In genomic region chr2:241279828-241280227, GRCh38 we compare ENCODE assay signal across 19 cellular contexts. TPM values are rescaled to one million over a fixed set of nuclear protein-coding genes. Genes with fewer than 3 reads are reported as not detected.
DNase-seq lines count a peak whose midpoint lies in the region; ATAC-seq and TF ChIP-seq lines count a peak whose summit lies in the region.
"Had no signal": no experiment of that assay in that cellular context is flagged by ENCODE, and none has a peak within 500 bp of the region (broad histone marks: within the 10 kb centered on the region; RNA-seq: fewer than 3 reads in every experiment).

No MANE protein-coding gene starts in this region.

- H3K27ac Mint-ChIP-seq in chondrocyte (ENCODE audit: unreplicated experiment) (peak overlapping the region; percentile 81), neural progenitor cell (peak overlapping the region; percentile 72)
- H3K27ac Mint-ChIP-seq in CD4-positive, alpha-beta T cell, result no peak overlapping the region
- H3K27ac Mint-ChIP-seq: activated CD8-positive, alpha-beta T cell treated with anti-CD3 and anti-CD28 coated beads, Interleukin-2, amount 10 ng/mL, durations not matched to agents 7 days and 5 days; activated naive CD4-positive, alpha-beta T cell treated with anti-CD3 and anti-CD28 coated beads, Interleukin-2, amount 50 U/mL, for 24 hours; activated T-cell treated with anti-CD3 and anti-CD28 coated beads, Interleukin-2, amount 50 U/mL, for 72 hours had no signal

- H3K4me1 ChIP-seq in HEK293 (ENCODE audit: control insufficient read depth, insufficient read depth, low read length) (no peaks in the 10 kb centered on the region), neural progenitor cell (no peaks in the 10 kb centered on the region), mesenchymal stem cell (ENCODE audit: control insufficient read depth, insufficient read depth, low read depth, low read length) (peaks cover 2% of the 10 kb centered on the region)
- H3K4me1 ChIP-seq: ascending aorta had no signal

- H2AFZ ChIP-seq in neural progenitor cell (replicated peaks) (no peak overlapping the region), mesenchymal stem cell (ENCODE audit: low read depth, low read length) (no peak overlapping the region)

- H3K4me3 Mint-ChIP-seq in chondrocyte (ENCODE audit: unreplicated experiment) (no peak overlapping the region), neural progenitor cell (no peak overlapping the region)
- H3K4me3 Mint-ChIP-seq in CD4-positive, alpha-beta T cell, result no peak overlapping the region
- H3K4me3 Mint-ChIP-seq: activated CD8-positive, alpha-beta T cell treated with anti-CD3 and anti-CD28 coated beads, Interleukin-2, amount 10 ng/mL, durations not matched to agents 7 days and 5 days; activated naive CD4-positive, alpha-beta T cell treated with anti-CD3 and anti-CD28 coated beads, Interleukin-2, amount 50 U/mL, for 24 hours; activated T-cell treated with anti-CD3 and anti-CD28 coated beads, Interleukin-2, amount 50 U/mL, for 72 hours; nephron had no signal

- no peak overlapping the region for H2BK120ac ChIP-seq in mesenchymal stem cell (ENCODE audit: low read depth, low read length)

- no peaks in the 10 kb centered on the region for H3K27me3 Mint-ChIP-seq in chondrocyte (ENCODE audit: low read depth)
- H3K27me3 Mint-ChIP-seq in neural progenitor cell (ENCODE audit: insufficient read depth, low read depth), result peaks cover 2% of the 10 kb centered on the region
- no peaks in the 10 kb centered on the region for H3K27me3 Mint-ChIP-seq in CD4-positive, alpha-beta T cell
- H3K27me3 Mint-ChIP-seq: activated naive CD4-positive, alpha-beta T cell treated with anti-CD3 and anti-CD28 coated beads, Interleukin-2, amount 50 U/mL, for 24 hours had no signal

- peak overlapping the region in 1 of 2 experiments; percentile 3 for H3K4ac ChIP-seq in mesenchymal stem cell (ENCODE audit: low read depth in 1 of 2, low read length in 2 of 2)

- no peak overlapping the region for H2BK12ac ChIP-seq in mesenchymal stem cell (ENCODE audit: low read length in 2 of 2)

- TF ChIP-seq CTCF in HEK293 (tag by site-specific recombination; IDR thresholded peaks at IDR 0.05) (no peak), chondrocyte (IDR thresholded peaks at IDR 0.05) (no peak), neural progenitor cell (IDR thresholded peaks at IDR 0.05) (no peak)
- no peak for TF ChIP-seq CTCF in CD4-positive, alpha-beta T cell (IDR thresholded peaks at IDR 0.05)

- no peak overlapping the region for H3K23ac ChIP-seq in mesenchymal stem cell (ENCODE audit: low read length in 2 of 2)

- no peak overlapping the region for H2BK15ac ChIP-seq in mesenchymal stem cell (ENCODE audit: low read depth, poor library complexity, severe bottlenecking)

- no peaks in the 10 kb centered on the region for H3K27me3 ChIP-seq in neural progenitor cell
- H3K27me3 ChIP-seq in mesenchymal stem cell (ENCODE audit: control insufficient read depth in 1 of 2, insufficient read depth in 1 of 2, low read length in 2 of 2), result no peaks in the 10 kb centered on the region
- no peaks in the 10 kb centered on the region for H3K27me3 ChIP-seq in CD4-positive, alpha-beta T cell (ENCODE audit: control insufficient read depth, insufficient read depth, low read length)
- H3K27me3 ChIP-seq: ascending aorta, heart right ventricle had no signal

- peaks cover 18% of the 10 kb centered on the region for H3K4me1 Mint-ChIP-seq in chondrocyte (ENCODE audit: low read depth)
- peaks cover 7% of the 10 kb centered on the region for H3K4me1 Mint-ChIP-seq in neural progenitor cell
- H3K4me1 Mint-ChIP-seq in CD4-positive, alpha-beta T cell (ENCODE audit: low read depth), result peaks cover 42% of the 10 kb centered on the region
- H3K4me1 Mint-ChIP-seq: nephron had no signal

- H4K91ac ChIP-seq in mesenchymal stem cell (ENCODE audit: low read length), result no peak overlapping the region

- no peaks in the 10 kb centered on the region for H3K9me3 ChIP-seq in HEK293 (ENCODE audit: control insufficient read depth, insufficient read depth, low read depth, low read length)
- no peaks in the 10 kb centered on the region for H3K9me3 ChIP-seq in neural progenitor cell (ENCODE audit: low read depth)
- H3K9me3 ChIP-seq in mesenchymal stem cell (ENCODE audit: control insufficient read depth, low read length), result no peaks in the 10 kb centered on the region
- no peaks in the 10 kb centered on the region for H3K9me3 ChIP-seq in CD4-positive, alpha-beta T cell (ENCODE audit: control insufficient read depth, low read length)
- H3K9me3 ChIP-seq: ascending aorta had no signal

- H3K79me1 ChIP-seq in mesenchymal stem cell (replicated peaks; ENCODE audit: low read length, poor library complexity, severe bottlenecking), result peaks cover 7% of the 10 kb centered on the region

- ATAC-seq in CD4-positive, alpha-beta T cell (ENCODE audit: poor library complexity), result no peak
- ATAC-seq in HG02981 (IDR thresholded peaks at IDR 0.05; ENCODE audit: unreplicated experiment), result no peak
- ATAC-seq: activated CD8-positive, alpha-beta T cell treated with anti-CD3 and anti-CD28 coated beads, Interleukin-2, amount 10 ng/mL, durations not matched to agents 7 days and 5 days; activated T-cell treated with anti-CD3 and anti-CD28 coated beads, Interleukin-2, amount 50 U/mL, for 72 hours had no signal

- H3K18ac ChIP-seq in mesenchymal stem cell (ENCODE audit: low read depth in 1 of 2, low read length in 2 of 2), result no peak overlapping the region

- H3K79me2 ChIP-seq in neural progenitor cell (ENCODE audit: low read depth), result peaks cover 99% of the 10 kb centered on the region

- H3K27ac ChIP-seq in HEK293 (ENCODE audit: extremely low read depth, low read depth, low read length) (peak overlapping the region; percentile 38), neural progenitor cell (no peak overlapping the region), mesenchymal stem cell (ENCODE audit: low read length, poor library complexity, severe bottlenecking) (no peak overlapping the region)
- H3K27ac ChIP-seq in CD4-positive, alpha-beta T cell (ENCODE audit: low read depth, low read length), result no peak overlapping the region
- H3K27ac ChIP-seq: ascending aorta, C4-2B, heart right ventricle had no signal

- peaks cover 4% of the 10 kb centered on the region for H3K36me3 Mint-ChIP-seq in chondrocyte (ENCODE audit: low read depth)
- H3K36me3 Mint-ChIP-seq in neural progenitor cell, result peaks cover 25% of the 10 kb centered on the region
- H3K36me3 Mint-ChIP-seq in CD4-positive, alpha-beta T cell (ENCODE audit: low read depth), result peaks cover 17% of the 10 kb centered on the region

- peaks cover 4% of the 10 kb centered on the region for H3F3A ChIP-seq in neural progenitor cell (ENCODE audit: low read depth)

- H3K4me3 ChIP-seq in HEK293 (ENCODE audit: low read depth, low read length) (no peak overlapping the region), neural progenitor cell (no peak overlapping the region), mesenchymal stem cell (ENCODE audit: insufficient read depth in 1 of 2, low read depth in 1 of 2, low read length in 2 of 2) (no peak overlapping the region)
- H3K4me3 ChIP-seq: ascending aorta, heart right ventricle had no signal

- no peak overlapping the region for H4K8ac ChIP-seq in mesenchymal stem cell (ENCODE audit: low read length)

- H3K4me2 ChIP-seq in neural progenitor cell (no peak overlapping the region), mesenchymal stem cell (ENCODE audit: low read length, poor library complexity, severe bottlenecking) (no peak overlapping the region)

- peak; percentile 4 for DNase-seq in NCI-H748 (lab: John Stamatoyannopoulos, UW; ENCODE audit: unreplicated experiment)
- no peak for DNase-seq in NCI-H748 treated with DMSO at 0.1 percent for 48 hours (lab: John Stamatoyannopoulos, UW)
- DNase-seq in chondrocyte (ENCODE audit: low spot score), result no peak
- DNase-seq in neural progenitor cell (ENCODE audit: low spot score), result no peak
- DNase-seq in mesenchymal stem cell, result no peak
- no peak for DNase-seq in CD4-positive, alpha-beta T cell
- DNase-seq: activated CD4-positive, CD25-positive, alpha-beta regulatory T cell; activated CD8-positive, alpha-beta T cell treated with anti-CD3 and anti-CD28 coated beads, Interleukin-2, amount 10 ng/mL, durations not matched to agents 7 days and 5 days; activated T-cell treated with anti-CD3 and anti-CD28 coated beads, Interleukin-2, amount 50 U/mL, for 72 hours; GF-D8; heart right ventricle; KG1; stimulated activated CD8-positive, alpha-beta memory T cell treated with anti-CD3 and anti-CD28 coated beads, Interleukin-4, amount 100 ng/mL, for 48 hours had no signal

- H4K20me1 ChIP-seq in neural progenitor cell (ENCODE audit: low read depth), result peaks cover 44% of the 10 kb centered on the region

- POLR2A ChIA-PET in HEK293 (lab: Yijun Ruan, JAX), result no interaction called here
- POLR2A ChIA-PET in CD4-positive, alpha-beta T cell (lab: Charles Lee), result no interaction called here

- no peak overlapping the region for H2AK5ac ChIP-seq in mesenchymal stem cell (ENCODE audit: low read length, severe bottlenecking)

- H3K36me3 ChIP-seq in HEK293 (ENCODE audit: control insufficient read depth in 2 of 2, insufficient read depth in 1 of 2, low read length in 2 of 2) (no peaks in the 10 kb centered on the region), neural progenitor cell (no peaks in the 10 kb centered on the region), mesenchymal stem cell (ENCODE audit: control insufficient read depth in 1 of 2, insufficient read depth in 2 of 2, low read depth in 1 of 2, low read length in 2 of 2) (no peaks in the 10 kb centered on the region)

- WGBS in mesenchymal stem cell, result 91% methylated on average over 3 of the region's 3 CpGs

- no peak overlapping the region for H3K9ac ChIP-seq in neural progenitor cell
- H3K9ac ChIP-seq in mesenchymal stem cell (ENCODE audit: low read length), result no peak overlapping the region

- no peak overlapping the region for H2BK5ac ChIP-seq in mesenchymal stem cell (ENCODE audit: low read depth, low read length, poor library complexity, severe bottlenecking)

- H3K14ac ChIP-seq in mesenchymal stem cell (ENCODE audit: low read length in 2 of 2), result no peak overlapping the region

- peaks cover 7% of the 10 kb centered on the region for H3K9me3 Mint-ChIP-seq in chondrocyte (ENCODE audit: low read depth)
- peaks cover 17% of the 10 kb centered on the region for H3K9me3 Mint-ChIP-seq in neural progenitor cell
- H3K9me3 Mint-ChIP-seq in CD4-positive, alpha-beta T cell, result peaks cover 6% of the 10 kb centered on the region
- H3K9me3 Mint-ChIP-seq: activated naive CD4-positive, alpha-beta T cell treated with anti-CD3 and anti-CD28 coated beads, Interleukin-2, amount 50 U/mL, for 24 hours had no signal

- intact Hi-C loops in CD4-positive, alpha-beta T cell (cut with DNase I, micrococcal nuclease), result no loop called here

- CTCF ChIA-PET in HEK293 (lab: Yijun Ruan, JAX), result interaction anchor here (0.6 to 1.2 kb wide), 2 partner anchors 34 to 63 kb away, joined by 3 read pairs; no protein-coding TSS in a partner anchor
- CTCF ChIA-PET in CD4-positive, alpha-beta T cell (lab: Charles Lee), result interaction anchor here (0.9 kb wide), 1 partner anchor 333 kb away, joined by 3 read pairs; no protein-coding TSS in a partner anchor

RNA-seq across cellular contexts. Expression of gene HDLBP, which starts 35.6 kb away (rescaled TPM):
- total RNA-seq in chondrocyte (979 to 1,131 TPM (median 989 TPM) in 3 replicates), neural progenitor cell (ENCODE audit: low replicate concordance) (251 and 269 TPM in 2 replicates)
- polyA plus RNA-seq in mesenchymal stem cell (2013, experiment 1 of 2), result 768 TPM
- polyA plus RNA-seq in mesenchymal stem cell (2013, experiment 2 of 2), result 740 TPM
- 10 to 100 TPM; 82.0 to 97.9 TPM for total RNA-seq in CD4-positive, alpha-beta T cell

RNA-seq across cellular contexts. Expression of gene SEPTIN2, which starts 35.9 kb away (rescaled TPM):
- total RNA-seq in chondrocyte (447 to 542 TPM (median 465 TPM) in 3 replicates), neural progenitor cell (ENCODE audit: low replicate concordance) (452 and 632 TPM in 2 replicates)
- 369 TPM for polyA plus RNA-seq in mesenchymal stem cell (2013, experiment 1 of 2)
- polyA plus RNA-seq in mesenchymal stem cell (2013, experiment 2 of 2), result 372 TPM
- 100 to 1,000 TPM; 189 to 196 TPM for total RNA-seq in CD4-positive, alpha-beta T cell
